22 cellular contexts compared by ENCODE assay signal in the genomic region with DNA sequence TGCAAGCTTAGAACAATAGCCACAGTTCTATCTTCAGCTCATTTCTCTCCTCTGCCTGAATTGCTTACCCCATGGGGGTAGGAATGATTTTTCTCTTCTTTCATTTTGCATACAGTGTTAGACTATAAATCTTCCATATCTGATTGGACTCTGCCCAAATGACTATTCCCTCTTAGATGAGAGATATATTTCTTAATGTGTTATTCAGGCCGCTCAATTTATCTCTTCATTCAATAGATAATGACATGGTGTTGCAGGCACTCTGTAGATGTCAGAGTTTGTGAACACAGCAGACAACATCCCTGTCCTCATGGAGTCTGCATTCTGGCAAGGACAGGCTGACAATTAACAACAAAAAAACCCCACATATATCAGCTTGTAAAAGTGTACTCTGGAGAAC.
"Had no signal": no experiment of that assay in that cellular context is flagged by ENCODE, and none has a peak within 500 bp of the region (broad histone marks: within the 10 kb centered on the region; RNA-seq: fewer than 3 reads in every experiment).

No MANE protein-coding gene starts in this region.

- H3K36me3 ChIP-seq: left ventricle myocardium inferior, pancreas, prostate gland, stomach, thyroid gland, transverse colon, upper lobe of left lung had no signal

- H3K27ac ChIP-seq: left ventricle myocardium inferior, pancreas, prostate gland, skin epidermis, stomach, testis, thyroid gland, transverse colon, upper lobe of left lung had no signal

- DNase-seq: islet precursor cell; left ventricle myocardium inferior; naive thymus-derived CD8-positive, alpha-beta T cell; nucleus accumbens; pancreas; posterior cingulate gyrus; retina; right cardiac atrium; stimulated activated CD4-positive, alpha-beta T cell treated with anti-CD3 and anti-CD28 coated beads, Interleukin-12 subunit alpha, Interleukin-12 subunit beta, amount 100 ng/mL, for 4 hours; stimulated activated CD4-positive, alpha-beta T cell treated with anti-CD3 and anti-CD28 coated beads, Interleukin-15, amount 100 ng/mL, for 24 hours; stimulated activated CD4-positive, alpha-beta T cell treated with anti-CD3 and anti-CD28 coated beads, Interleukin-2, amount 100 ng/mL, for 24 hours; stimulated activated CD4-positive, alpha-beta T cell treated with anti-CD3 and anti-CD28 coated beads, Interleukin-4, amount 100 ng/mL, for 1 hour; stimulated activated naive B cell treated with anti-CD40 and anti-IgM and Interleukin-4, amounts not matched to agents 10 μg/mL and 1 μg/mL and 100 μg/mL, for 72 hours; stimulated activated naive CD8-positive, alpha-beta T cell treated with anti-CD3 and anti-CD28 coated beads, Interleukin-15, Interleukin-2, amounts not matched to agents 100 U/mL and 50 U/mL, for 24 hours; stomach; testis; thyroid gland; transverse colon; upper lobe of left lung had no signal

- H3K4me3 ChIP-seq: left ventricle myocardium inferior, lung, pancreas, prostate gland, skin epidermis, stomach, testis, thyroid gland, transverse colon, upper lobe of left lung had no signal

- H3K27me3 ChIP-seq: pancreas, stomach, testis, thyroid gland, transverse colon, upper lobe of left lung had no signal

- H3K9me3 ChIP-seq: left ventricle myocardium inferior, pancreas, prostate gland, stomach, testis, thyroid gland, transverse colon, upper lobe of left lung had no signal

- H3K4me1 ChIP-seq: left ventricle myocardium inferior, pancreas, prostate gland, stomach, thyroid gland, transverse colon, upper lobe of left lung had no signal
